ENCODE assay signal across 23 cellular contexts in genomic region chr14:74951443-74952194, GRCh38. TPM values are rescaled to one million over a fixed set of nuclear protein-coding genes. Genes with fewer than 3 reads are reported as not detected.
DNase-seq lines count a peak whose midpoint lies in the region; ATAC-seq and TF ChIP-seq lines count a peak whose summit lies in the region.
"Had no signal": no experiment of that assay in that cellular context is flagged by ENCODE, and none has a peak within 500 bp of the region (broad histone marks: within the 10 kb centered on the region; RNA-seq: fewer than 3 reads in every experiment).

No MANE protein-coding gene starts in this region.

- POLR2A ChIA-PET in WTC11 (lab: Charles Lee), result no interaction called here

- H2BK120ac ChIP-seq in mesendoderm (ENCODE audit: low read depth, low read length), result no peak overlapping the region

- H3K23ac ChIP-seq in mesendoderm (ENCODE audit: low read length), result no peak overlapping the region

- H3K4me3 Mint-ChIP-seq in WTC11, result no peak overlapping the region
- H3K4me3 Mint-ChIP-seq: naive thymus-derived CD4-positive, alpha-beta T cell had no signal

- peaks cover 12% of the 10 kb centered on the region for H3K4me1 Mint-ChIP-seq in WTC11

- H4K8ac ChIP-seq in mesendoderm (ENCODE audit: low read depth, low read length), result no peak overlapping the region

- no peaks in the 10 kb centered on the region; a peak in 1 of 22 replicates for H4K20me1 ChIP-seq in BLaER1 treated with 17β-estradiol and CSF1 and Interleukin-3, amounts not matched to agents 10 nM and 100 nM

- no CpG with 5 or more reads among the region's 15 CpGs for WGBS in mesendoderm (ENCODE audit: extremely low coverage, insufficient coverage, low lambda C conversion rate)

- peaks cover 9% of the 10 kb centered on the region for H3K27me3 Mint-ChIP-seq in WTC11 (ENCODE audit: low read depth)

- H2BK15ac ChIP-seq in mesendoderm (replicated peaks; ENCODE audit: low read depth), result no peak overlapping the region

- intact Hi-C loops in lower lobe of right lung (cut with DNase I), result no loop called here

- H3K27ac Mint-ChIP-seq in WTC11, result peak overlapping the region; percentile 51
- H3K27ac Mint-ChIP-seq: CD8-positive, alpha-beta memory T cell; naive thymus-derived CD4-positive, alpha-beta T cell had no signal

- no peak for TF ChIP-seq CTCF in WTC11 (IDR thresholded peaks at IDR 0.05)
- TF ChIP-seq CTCF in lower lobe of right lung (IDR thresholded peaks at IDR 0.05), result no peak

- peak overlapping the region; percentile 61 to 83 (median 78) for H3K4me2 ChIP-seq in BLaER1 treated with 17β-estradiol and CSF1 and Interleukin-3, amounts not matched to agents 10 nM and 100 nM
- H3K4me2 ChIP-seq in mesendoderm (ENCODE audit: low read length) (no peak overlapping the region), skeletal muscle satellite cell (ENCODE audit: low read length) (peak overlapping the region; percentile 91)

- no peaks in the 10 kb centered on the region for H3K9me3 Mint-ChIP-seq in WTC11
- H3K9me3 Mint-ChIP-seq: CD8-positive, alpha-beta memory T cell; naive thymus-derived CD4-positive, alpha-beta T cell had no signal

- H3K27me3 ChIP-seq in BLaER1 treated with 17β-estradiol and CSF1 and Interleukin-3, amounts not matched to agents 10 nM and 100 nM, result peaks cover 11 to 26% (median 17%) of the 10 kb centered on the region in 11 experiments
- H3K27me3 ChIP-seq in mesendoderm (ENCODE audit: insufficient read depth, low read length, poor library complexity) (no peaks in the 10 kb centered on the region), skeletal muscle satellite cell (ENCODE audit: control insufficient read depth, insufficient read depth, low read length) (no peaks in the 10 kb centered on the region), lower lobe of right lung (ENCODE audit: low read depth) (peaks cover 21% of the 10 kb centered on the region)

- H4K5ac ChIP-seq in mesendoderm (ENCODE audit: low read length), result no peak overlapping the region

- no peak overlapping the region for H2BK5ac ChIP-seq in mesendoderm (ENCODE audit: low read length)

- no peak for ATAC-seq in WTC11
- ATAC-seq in lower lobe of right lung, result no peak
- ATAC-seq in HG02763 (IDR thresholded peaks at IDR 0.05; ENCODE audit: unreplicated experiment), result no peak
- ATAC-seq: left ventricle myocardium superior; naive thymus-derived CD4-positive, alpha-beta T cell; Right ventricle myocardium inferior had no signal

- H3K4ac ChIP-seq in mesendoderm (ENCODE audit: low read depth, low read length), result no peak overlapping the region

- no peak for DNase-seq in WTC11 (ENCODE audit: low spot score)
- DNase-seq in mesendoderm, result no peak
- no peak for DNase-seq in lower lobe of right lung
- DNase-seq in activated CD4-positive, CD25-positive, alpha-beta regulatory T cell (lab: John Stamatoyannopoulos, UW), result no peak
- no peak for DNase-seq in NCI-H2081 (lab: John Stamatoyannopoulos, UW)
- DNase-seq: activated CD4-positive, alpha-beta T cell treated with anti-CD3 and anti-CD28 coated beads, Interleukin-2, amount 50 U/mL, for 1 hour; activated CD8-positive, alpha-beta memory T cell treated with anti-CD3 and anti-CD28 coated beads, Interleukin-2, amount 50 U/mL, for 48 hours; activated effector memory CD4-positive, alpha-beta T cell treated with anti-CD3 and anti-CD28 coated beads, Interleukin-2, amount 50 U/mL, for 16 hours; CD8-positive, alpha-beta memory T cell; DND-41; effector memory CD4-positive, alpha-beta T cell; Kasumi-1; left ventricle myocardium superior; naive thymus-derived CD4-positive, alpha-beta T cell; NCI-H1092; NCI-H2107; NCI-H524; stimulated activated CD8-positive, alpha-beta memory T cell treated with anti-CD3 and anti-CD28 coated beads, Interleukin-4, amount 100 ng/mL, for 48 hours had no signal

- H3K9ac ChIP-seq in BLaER1 treated with 17β-estradiol and CSF1 and Interleukin-3, amounts not matched to agents 10 nM and 100 nM, result peak overlapping the region in 8 of 11 experiments; percentile 1 to 70 (median 44); a peak in 13 of 22 replicates
- H3K9ac ChIP-seq in mesendoderm (ENCODE audit: low read length), result peak overlapping the region; percentile 11
- no peak overlapping the region for H3K9ac ChIP-seq in skeletal muscle satellite cell (ENCODE audit: low read depth, low read length)
- H3K9ac ChIP-seq: parathyroid adenoma had no signal

- H3K4me1 ChIP-seq in BLaER1 treated with 17β-estradiol and CSF1 and Interleukin-3, amounts not matched to agents 10 nM and 100 nM, result peaks cover 33 to 58% (median 50%) of the 10 kb centered on the region in 10 experiments
- H3K4me1 ChIP-seq in mesendoderm (ENCODE audit: control insufficient read depth, low read depth, low read length), result peaks cover 2% of the 10 kb centered on the region
- H3K4me1 ChIP-seq in skeletal muscle satellite cell (ENCODE audit: control insufficient read depth, insufficient read depth, low read length), result peaks cover 36% of the 10 kb centered on the region
- peaks cover 19% of the 10 kb centered on the region for H3K4me1 ChIP-seq in lower lobe of right lung

- no peaks in the 10 kb centered on the region for H3K36me3 Mint-ChIP-seq in WTC11
- H3K36me3 Mint-ChIP-seq: CD8-positive, alpha-beta memory T cell; naive thymus-derived CD4-positive, alpha-beta T cell had no signal

- CTCF ChIA-PET in WTC11 (lab: Charles Lee), result interaction anchor here (0.6 kb wide), 2 partner anchors 9 to 91 kb away, joined by 3 to 4 read pairs; no protein-coding TSS in a partner anchor

- H3K56ac ChIP-seq in mesendoderm (ENCODE audit: low read length), result peak overlapping the region; percentile 17

- no peak overlapping the region for H3K18ac ChIP-seq in mesendoderm (ENCODE audit: low read length)

- no peaks in the 10 kb centered on the region for H3K79me2 ChIP-seq in mesendoderm (ENCODE audit: control insufficient read depth, insufficient read depth, low read length)
- H3K79me2 ChIP-seq: parathyroid adenoma had no signal

- no peaks in the 10 kb centered on the region for H3K36me3 ChIP-seq in BLaER1 treated with 17β-estradiol and CSF1 and Interleukin-3, amounts not matched to agents 10 nM and 100 nM
- H3K36me3 ChIP-seq in mesendoderm (ENCODE audit: control insufficient read depth, insufficient read depth, low read length), result no peaks in the 10 kb centered on the region
- H3K36me3 ChIP-seq in skeletal muscle satellite cell (ENCODE audit: insufficient read depth, low read length), result peaks cover 54% of the 10 kb centered on the region
- no peaks in the 10 kb centered on the region for H3K36me3 ChIP-seq in lower lobe of right lung

- H3K9me3 ChIP-seq in BLaER1 treated with 17β-estradiol and CSF1 and Interleukin-3, amounts not matched to agents 10 nM and 100 nM (replicated peaks in 1 of 11), result no peaks in the 10 kb centered on the region
- H3K9me3 ChIP-seq in skeletal muscle satellite cell (replicated peaks; ENCODE audit: low read length) (no peaks in the 10 kb centered on the region), lower lobe of right lung (no peaks in the 10 kb centered on the region)

- no peak overlapping the region for H3K4me3 ChIP-seq in BLaER1 treated with 17β-estradiol and CSF1 and Interleukin-3, amounts not matched to agents 10 nM and 100 nM
- H3K4me3 ChIP-seq in mesendoderm (ENCODE audit: low read length), result no peak overlapping the region
- H3K4me3 ChIP-seq in skeletal muscle satellite cell (ENCODE audit: low read length), result peak overlapping the region; percentile 30
- no peak overlapping the region for H3K4me3 ChIP-seq in lower lobe of right lung

- H3K27ac ChIP-seq in BLaER1 treated with 17β-estradiol and CSF1 and Interleukin-3, amounts not matched to agents 10 nM and 100 nM, result peak overlapping the region in 5 of 11 experiments; percentile 13 to 46 (median 25); a peak in 5 of 22 replicates
- H3K27ac ChIP-seq in mesendoderm (ENCODE audit: low read depth, low read length) (no peak overlapping the region), lower lobe of right lung (no peak overlapping the region)
- H3K27ac ChIP-seq: parathyroid adenoma had no signal

- no peaks in the 10 kb centered on the region for H3K79me1 ChIP-seq in mesendoderm (ENCODE audit: low read length)

- no peak overlapping the region for H2AK5ac ChIP-seq in mesendoderm (ENCODE audit: low read length)

TF ChIP-seq in WTC11, 78 proteins besides CTCF, POLR2A, EP300 and RAD21:
- no peak for TF ChIP-seq RELA (CRISPR knock-in tag; IDR thresholded peaks at IDR 0.05; ENCODE audit: borderline replicate concordance)
- TF ChIP-seq TCF7 (CRISPR knock-in tag; IDR thresholded peaks at IDR 0.05; ENCODE audit: low read depth), result no peak
- no peak for TF ChIP-seq CREM (CRISPR knock-in tag; IDR thresholded peaks at IDR 0.05)

RNA-seq across cellular contexts. Expression of gene PGF, which starts 3.8 kb away (rescaled TPM):
- 5.0 to 6.7 TPM (median 6.5 TPM) in 3 replicates for total RNA-seq in WTC11 (2021)
- polyA plus RNA-seq in mesendoderm (2013, experiment 1 of 2), result 1.2 TPM
- 1.3 TPM for polyA plus RNA-seq in mesendoderm (2013, experiment 2 of 2)
- 4.3 and 6.8 TPM in 2 replicates for total RNA-seq in skeletal muscle satellite cell (2012; rRNA removed)
- 3.0 TPM for total RNA-seq in lower lobe of right lung
- polyA plus RNA-seq: CD8-positive, alpha-beta memory T cell had no signal

RNA-seq across cellular contexts. Expression of gene RPS6KL1, which starts 28.6 kb away (rescaled TPM):
- total RNA-seq in WTC11 (2021) (10.6 to 12.6 TPM (median 12.2 TPM) in 3 replicates), lower lobe of right lung (2.0 TPM)
- 5.1 TPM for polyA plus RNA-seq in mesendoderm (2013, experiment 1 of 2)
- polyA plus RNA-seq in mesendoderm (2013, experiment 2 of 2), result 6.0 TPM
- 0.22 and 1.5 TPM in 2 replicates for total RNA-seq in skeletal muscle satellite cell (2012; rRNA removed)
- polyA plus RNA-seq: CD8-positive, alpha-beta memory T cell had no signal

RNA-seq across cellular contexts. Expression of gene EIF2B2, which starts 51.1 kb away (rescaled TPM):
- 46.0 to 50.7 TPM (median 50.5 TPM) in 3 replicates for total RNA-seq in WTC11 (2021)
- polyA plus RNA-seq in mesendoderm (2013, experiment 1 of 2), result 37.3 TPM
- 37.9 TPM for polyA plus RNA-seq in mesendoderm (2013, experiment 2 of 2)
- total RNA-seq in skeletal muscle satellite cell (2012; rRNA removed), result 27.5 and 49.2 TPM in 2 replicates
- 30.4 TPM for total RNA-seq in lower lobe of right lung
